1 cellular context compared by ENCODE assay signal in the genomic region with DNA sequence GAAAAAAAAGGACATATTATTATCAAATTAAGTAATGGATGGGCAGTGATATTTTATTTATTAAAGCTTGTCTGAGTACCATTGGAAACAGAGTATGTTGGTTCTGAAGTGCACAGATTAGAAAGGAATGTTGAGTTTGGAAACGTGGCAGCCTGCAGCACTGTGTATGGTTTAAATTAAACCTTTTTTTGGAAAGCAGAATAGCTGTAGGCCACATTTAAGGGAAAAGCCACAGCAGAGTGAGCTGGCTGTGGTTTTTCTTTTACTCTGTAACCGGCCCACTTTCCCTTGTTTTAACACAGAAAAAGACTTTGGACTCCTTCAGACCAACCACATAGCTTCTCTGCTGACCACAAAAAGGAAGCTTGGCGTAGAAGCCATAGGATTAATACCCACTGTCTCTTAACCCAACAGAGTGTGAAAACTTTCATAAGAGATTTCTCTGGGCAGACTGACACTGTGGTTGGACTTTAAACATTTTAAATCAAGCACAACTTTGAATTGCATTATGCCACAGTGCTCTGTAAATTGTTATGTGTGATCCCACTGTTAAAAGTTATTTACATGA.
TF ChIP-seq lines count a peak whose summit lies in the region.

No MANE protein-coding gene starts in this region.

TF ChIP-seq in HepG2, 621 proteins besides CTCF, POLR2A, EP300 and RAD21 (continued from another document and continues in another):
- TF ChIP-seq HOXA9 (CRISPR knock-in tag; IDR thresholded peaks at IDR 0.05; ENCODE audit: borderline replicate concordance) (no peak), ZNF207 (IDR thresholded peaks at IDR 0.05; ENCODE audit: borderline replicate concordance) (no peak), NFIB (CRISPR knock-in tag; IDR thresholded peaks at IDR 0.05; ENCODE audit: borderline replicate concordance) (no peak), SNRNP70 (IDR thresholded peaks at IDR 0.05; ENCODE audit: low read depth, low read length) (no peak), JUND (CRISPR knock-in tag; IDR thresholded peaks at IDR 0.05) (no peak), HOXA7 (CRISPR knock-in tag; IDR thresholded peaks at IDR 0.05) (no peak), ZNF350 (CRISPR knock-in tag; IDR thresholded peaks at IDR 0.05; ENCODE audit: borderline replicate concordance, low read depth) (no peak), POLR2AphosphoS2 (IDR thresholded peaks at IDR 0.05; ENCODE audit: low read depth, low read length) (no peak), TAF1 (CRISPR knock-in tag; IDR thresholded peaks at IDR 0.05) (no peak), RCOR2 (CRISPR knock-in tag; IDR thresholded peaks at IDR 0.05) (0 out of 2 replicates have a peak, but pooled peaks have one; percentile 33), ZSCAN21 (CRISPR knock-in tag; IDR thresholded peaks at IDR 0.05; ENCODE audit: borderline replicate concordance) (no peak), FOXJ3 (CRISPR knock-in tag; IDR thresholded peaks at IDR 0.05; ENCODE audit: borderline replicate concordance) (no peak), ZNF605 (CRISPR knock-in tag; IDR thresholded peaks at IDR 0.05) (no peak), MATR3 (CRISPR knock-in tag; IDR thresholded peaks at IDR 0.05) (no peak), ZFP36L2 (CRISPR knock-in tag; IDR thresholded peaks at IDR 0.05) (no peak), ZFP90 (CRISPR knock-in tag; IDR thresholded peaks at IDR 0.05; ENCODE audit: borderline replicate concordance) (no peak), ZNF256 (CRISPR knock-in tag; conservative IDR thresholded peaks at IDR 0.05) (no peak), NFE2L1 (CRISPR knock-in tag; IDR thresholded peaks at IDR 0.05; ENCODE audit: borderline replicate concordance) (no peak), NR2F1 (CRISPR knock-in tag; IDR thresholded peaks at IDR 0.05) (no peak), SOX13 (IDR thresholded peaks at IDR 0.05) (no peak), SOX13 (CRISPR knock-in tag; conservative IDR thresholded peaks at IDR 0.05 in 1 of 2, IDR thresholded peaks at IDR 0.05 in 1 of 2) (peak in 1 of 2 experiments; percentile 61; a peak in 2 of 4 replicates), TAF15 (IDR thresholded peaks at IDR 0.05; ENCODE audit: low read depth, low read length, poor library complexity, severe bottlenecking) (no peak), ZNF556 (CRISPR knock-in tag; IDR thresholded peaks at IDR 0.05; ENCODE audit: borderline replicate concordance) (no peak), MED13 (CRISPR knock-in tag; IDR thresholded peaks at IDR 0.05) (no peak), ZNF205 (CRISPR knock-in tag; IDR thresholded peaks at IDR 0.05) (no peak; the same call in 1 of the 2 replicates), ZNF337 (CRISPR knock-in tag; IDR thresholded peaks at IDR 0.05; ENCODE audit: borderline replicate concordance, low read depth) (no peak)
- TF ChIP-seq, protein P1, sequence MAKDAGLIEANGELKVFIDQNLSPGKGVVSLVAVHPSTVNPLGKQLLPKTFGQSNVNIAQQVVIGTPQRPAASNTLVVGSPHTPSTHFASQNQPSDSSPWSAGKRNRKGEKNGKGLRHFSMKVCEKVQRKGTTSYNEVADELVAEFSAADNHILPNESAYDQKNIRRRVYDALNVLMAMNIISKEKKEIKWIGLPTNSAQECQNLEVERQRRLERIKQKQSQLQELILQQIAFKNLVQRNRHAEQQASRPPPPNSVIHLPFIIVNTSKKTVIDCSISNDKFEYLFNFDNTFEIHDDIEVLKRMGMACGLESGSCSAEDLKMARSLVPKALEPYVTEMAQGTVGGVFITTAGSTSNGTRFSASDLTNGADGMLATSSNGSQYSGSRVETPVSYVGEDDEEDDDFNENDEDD (CRISPR knock-in tag; IDR thresholded peaks at IDR 0.05; ENCODE audit: borderline replicate concordance): no peak
- TF ChIP-seq, protein P2, sequence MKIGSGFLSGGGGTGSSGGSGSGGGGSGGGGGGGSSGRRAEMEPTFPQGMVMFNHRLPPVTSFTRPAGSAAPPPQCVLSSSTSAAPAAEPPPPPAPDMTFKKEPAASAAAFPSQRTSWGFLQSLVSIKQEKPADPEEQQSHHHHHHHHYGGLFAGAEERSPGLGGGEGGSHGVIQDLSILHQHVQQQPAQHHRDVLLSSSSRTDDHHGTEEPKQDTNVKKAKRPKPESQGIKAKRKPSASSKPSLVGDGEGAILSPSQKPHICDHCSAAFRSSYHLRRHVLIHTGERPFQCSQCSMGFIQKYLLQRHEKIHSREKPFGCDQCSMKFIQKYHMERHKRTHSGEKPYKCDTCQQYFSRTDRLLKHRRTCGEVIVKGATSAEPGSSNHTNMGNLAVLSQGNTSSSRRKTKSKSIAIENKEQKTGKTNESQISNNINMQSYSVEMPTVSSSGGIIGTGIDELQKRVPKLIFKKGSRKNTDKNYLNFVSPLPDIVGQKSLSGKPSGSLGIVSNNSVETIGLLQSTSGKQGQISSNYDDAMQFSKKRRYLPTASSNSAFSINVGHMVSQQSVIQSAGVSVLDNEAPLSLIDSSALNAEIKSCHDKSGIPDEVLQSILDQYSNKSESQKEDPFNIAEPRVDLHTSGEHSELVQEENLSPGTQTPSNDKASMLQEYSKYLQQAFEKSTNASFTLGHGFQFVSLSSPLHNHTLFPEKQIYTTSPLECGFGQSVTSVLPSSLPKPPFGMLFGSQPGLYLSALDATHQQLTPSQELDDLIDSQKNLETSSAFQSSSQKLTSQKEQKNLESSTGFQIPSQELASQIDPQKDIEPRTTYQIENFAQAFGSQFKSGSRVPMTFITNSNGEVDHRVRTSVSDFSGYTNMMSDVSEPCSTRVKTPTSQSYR (CRISPR knock-in tag; IDR thresholded peaks at IDR 0.05; ENCODE audit: borderline replicate concordance): no peak
- TF ChIP-seq, protein P3, sequence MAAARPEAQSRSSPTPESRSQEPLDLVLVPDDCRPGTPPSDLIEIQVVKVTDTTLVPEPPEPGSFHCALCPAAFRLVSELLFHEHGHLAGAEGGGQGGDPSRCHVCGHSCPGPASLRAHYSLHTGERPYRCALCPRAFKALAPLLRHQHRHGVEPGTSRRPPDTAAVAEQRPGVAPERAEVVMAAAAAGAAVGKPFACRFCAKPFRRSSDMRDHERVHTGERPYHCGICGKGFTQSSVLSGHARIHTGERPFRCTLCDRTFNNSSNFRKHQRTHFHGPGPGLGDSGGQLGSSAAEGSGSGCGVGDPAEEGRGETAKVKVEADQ (CRISPR knock-in tag; IDR thresholded peaks at IDR 0.05; ENCODE audit: borderline replicate concordance): no peak
- TF ChIP-seq, protein P4, sequence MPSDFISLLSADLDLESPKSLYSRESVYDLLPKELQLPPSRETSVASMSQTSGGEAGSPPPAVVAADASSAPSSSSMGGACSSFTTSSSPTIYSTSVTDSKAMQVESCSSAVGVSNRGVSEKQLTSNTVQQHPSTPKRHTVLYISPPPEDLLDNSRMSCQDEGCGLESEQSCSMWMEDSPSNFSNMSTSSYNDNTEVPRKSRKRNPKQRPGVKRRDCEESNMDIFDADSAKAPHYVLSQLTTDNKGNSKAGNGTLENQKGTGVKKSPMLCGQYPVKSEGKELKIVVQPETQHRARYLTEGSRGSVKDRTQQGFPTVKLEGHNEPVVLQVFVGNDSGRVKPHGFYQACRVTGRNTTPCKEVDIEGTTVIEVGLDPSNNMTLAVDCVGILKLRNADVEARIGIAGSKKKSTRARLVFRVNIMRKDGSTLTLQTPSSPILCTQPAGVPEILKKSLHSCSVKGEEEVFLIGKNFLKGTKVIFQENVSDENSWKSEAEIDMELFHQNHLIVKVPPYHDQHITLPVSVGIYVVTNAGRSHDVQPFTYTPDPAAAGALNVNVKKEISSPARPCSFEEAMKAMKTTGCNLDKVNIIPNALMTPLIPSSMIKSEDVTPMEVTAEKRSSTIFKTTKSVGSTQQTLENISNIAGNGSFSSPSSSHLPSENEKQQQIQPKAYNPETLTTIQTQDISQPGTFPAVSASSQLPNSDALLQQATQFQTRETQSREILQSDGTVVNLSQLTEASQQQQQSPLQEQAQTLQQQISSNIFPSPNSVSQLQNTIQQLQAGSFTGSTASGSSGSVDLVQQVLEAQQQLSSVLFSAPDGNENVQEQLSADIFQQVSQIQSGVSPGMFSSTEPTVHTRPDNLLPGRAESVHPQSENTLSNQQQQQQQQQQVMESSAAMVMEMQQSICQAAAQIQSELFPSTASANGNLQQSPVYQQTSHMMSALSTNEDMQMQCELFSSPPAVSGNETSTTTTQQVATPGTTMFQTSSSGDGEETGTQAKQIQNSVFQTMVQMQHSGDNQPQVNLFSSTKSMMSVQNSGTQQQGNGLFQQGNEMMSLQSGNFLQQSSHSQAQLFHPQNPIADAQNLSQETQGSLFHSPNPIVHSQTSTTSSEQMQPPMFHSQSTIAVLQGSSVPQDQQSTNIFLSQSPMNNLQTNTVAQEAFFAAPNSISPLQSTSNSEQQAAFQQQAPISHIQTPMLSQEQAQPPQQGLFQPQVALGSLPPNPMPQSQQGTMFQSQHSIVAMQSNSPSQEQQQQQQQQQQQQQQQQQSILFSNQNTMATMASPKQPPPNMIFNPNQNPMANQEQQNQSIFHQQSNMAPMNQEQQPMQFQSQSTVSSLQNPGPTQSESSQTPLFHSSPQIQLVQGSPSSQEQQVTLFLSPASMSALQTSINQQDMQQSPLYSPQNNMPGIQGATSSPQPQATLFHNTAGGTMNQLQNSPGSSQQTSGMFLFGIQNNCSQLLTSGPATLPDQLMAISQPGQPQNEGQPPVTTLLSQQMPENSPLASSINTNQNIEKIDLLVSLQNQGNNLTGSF (CRISPR knock-in tag; IDR thresholded peaks at IDR 0.05): no peak
- TF ChIP-seq, protein P5, sequence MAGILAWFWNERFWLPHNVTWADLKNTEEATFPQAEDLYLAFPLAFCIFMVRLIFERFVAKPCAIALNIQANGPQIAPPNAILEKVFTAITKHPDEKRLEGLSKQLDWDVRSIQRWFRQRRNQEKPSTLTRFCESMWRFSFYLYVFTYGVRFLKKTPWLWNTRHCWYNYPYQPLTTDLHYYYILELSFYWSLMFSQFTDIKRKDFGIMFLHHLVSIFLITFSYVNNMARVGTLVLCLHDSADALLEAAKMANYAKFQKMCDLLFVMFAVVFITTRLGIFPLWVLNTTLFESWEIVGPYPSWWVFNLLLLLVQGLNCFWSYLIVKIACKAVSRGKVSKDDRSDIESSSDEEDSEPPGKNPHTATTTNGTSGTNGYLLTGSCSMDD (CRISPR knock-in tag; IDR thresholded peaks at IDR 0.05): no peak
- TF ChIP-seq, protein P6, sequence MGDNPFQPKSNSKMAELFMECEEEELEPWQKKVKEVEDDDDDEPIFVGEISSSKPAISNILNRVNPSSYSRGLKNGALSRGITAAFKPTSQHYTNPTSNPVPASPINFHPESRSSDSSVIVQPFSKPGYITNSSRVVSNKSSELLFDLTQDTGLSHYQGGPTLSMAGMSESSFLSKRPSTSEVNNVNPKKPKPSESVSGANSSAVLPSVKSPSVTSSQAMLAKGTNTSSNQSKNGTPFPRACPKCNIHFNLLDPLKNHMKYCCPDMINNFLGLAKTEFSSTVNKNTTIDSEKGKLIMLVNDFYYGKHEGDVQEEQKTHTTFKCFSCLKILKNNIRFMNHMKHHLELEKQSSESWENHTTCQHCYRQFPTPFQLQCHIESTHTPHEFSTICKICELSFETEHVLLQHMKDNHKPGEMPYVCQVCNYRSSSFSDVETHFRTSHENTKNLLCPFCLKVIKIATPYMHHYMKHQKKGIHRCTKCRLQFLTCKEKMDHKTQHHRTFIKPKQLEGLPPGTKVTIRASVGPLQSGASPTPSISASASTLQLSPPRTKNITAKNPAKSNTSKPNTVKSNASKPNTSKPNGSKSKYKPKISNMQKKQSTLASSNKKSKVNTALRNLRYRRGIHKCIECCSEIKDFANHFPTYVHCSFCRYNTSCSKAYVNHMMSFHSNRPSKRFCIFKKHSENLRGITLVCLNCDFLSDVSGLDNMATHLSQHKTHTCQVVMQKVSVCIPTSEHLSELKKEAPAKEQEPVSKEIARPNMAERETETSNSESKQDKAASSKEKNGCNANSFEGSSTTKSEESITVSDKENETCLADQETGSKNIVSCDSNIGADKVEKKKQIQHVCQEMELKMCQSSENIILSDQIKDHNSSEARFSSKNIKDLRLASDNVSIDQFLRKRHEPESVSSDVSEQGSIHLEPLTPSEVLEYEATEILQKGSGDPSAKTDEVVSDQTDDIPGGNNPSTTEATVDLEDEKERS (CRISPR knock-in tag; IDR thresholded peaks at IDR 0.05): no peak
